In the genomic region with DNA sequence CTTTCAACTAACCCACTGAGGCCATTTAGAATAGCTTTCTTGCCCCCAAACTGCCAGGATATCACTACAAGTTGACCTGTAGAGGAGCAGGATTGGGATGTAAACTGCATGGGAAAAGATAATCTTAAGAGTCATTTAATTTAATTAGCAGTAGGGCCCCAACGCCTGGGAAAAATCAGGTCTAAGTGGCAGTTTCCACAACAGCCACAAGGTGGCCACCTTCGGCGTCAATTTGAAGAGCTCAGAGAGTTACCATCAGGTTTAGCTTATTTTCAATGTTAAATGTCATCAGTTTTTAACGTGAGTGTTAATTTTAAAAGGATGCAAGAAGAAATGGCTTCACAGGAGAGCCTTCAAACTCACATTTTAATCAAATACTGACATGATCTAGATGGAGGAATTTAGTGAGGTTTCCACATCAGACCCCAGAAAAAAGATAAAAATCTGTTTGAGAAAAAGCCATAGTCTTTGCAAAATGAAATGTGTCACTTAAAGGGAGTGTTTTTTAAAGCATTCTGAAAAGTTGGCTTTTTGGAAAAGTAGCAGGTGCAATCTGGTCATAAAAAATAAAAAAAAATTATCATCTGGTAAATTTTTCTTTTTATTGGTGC, we compare ENCODE assay signal across 8 cellular contexts.
DNase-seq lines count a peak whose midpoint lies in the region; ATAC-seq, FAIRE-seq and TF ChIP-seq lines count a peak whose summit lies in the region.

No MANE protein-coding gene starts in this region.

- no TSS peak for BruUV-seq in MCF 10A (replicated peaks; lab: Mats Ljungman, UMichigan)

- no peak overlapping the region for H3K27ac Mint-ChIP-seq in MCF 10A (ENCODE audit: low read depth, unreplicated experiment)

- no peaks in the 10 kb centered on the region for H3K36me3 ChIP-seq in DND-41 (ENCODE audit: insufficient read depth, low read length)
- H3K36me3 ChIP-seq in kidney epithelial cell (ENCODE audit: control insufficient read depth, insufficient read depth, low read length) = no peaks in the 10 kb centered on the region
- H3K36me3 ChIP-seq in aorta (ENCODE audit: control insufficient read depth in 1 of 2, insufficient read depth in 2 of 2, low read length in 1 of 2) = no peaks in the 10 kb centered on the region

- H3K4me3 Mint-ChIP-seq in MCF 10A (ENCODE audit: unreplicated experiment) = no peak overlapping the region

- H3K9me3 ChIP-seq in DND-41 (ENCODE audit: insufficient read depth, low read length, severe bottlenecking) (no peaks in the 10 kb centered on the region), aorta (ENCODE audit: control insufficient read depth, low read length) (no peaks in the 10 kb centered on the region)

- POLR2A ChIA-PET in MCF 10A (lab: Yijun Ruan, JAX) = interaction anchor here (0.6 to 1.4 kb wide), 7 partner anchors 10 to 725 kb away, joined by 3 to 5 read pairs (median 3); a partner anchor contains a TSS

- peak; percentile 69 for FAIRE-seq in TTC549 (lab: Jason Lieb, UNC)

- intact Hi-C loops in MCF 10A (cut with micrococcal nuclease) (loop anchor here (1.0 to 2.0 kb wide), 2 partner anchors 720 to 730 kb away; no protein-coding TSS in a partner anchor), aorta (cut with DNase I) (loop anchor here (5.0 kb wide), 2 partner anchors 728 to 733 kb away; no protein-coding TSS in a partner anchor)

- ATAC-seq in DND-41 (ENCODE audit: insufficient read depth, low read depth) (peak; percentile 78), GM21390 (IDR thresholded peaks at IDR 0.05; ENCODE audit: unreplicated experiment) (peak; percentile 94), aorta (ENCODE audit: low FRiP score) (no peak)

- H3K27me3 Mint-ChIP-seq in MCF 10A (ENCODE audit: insufficient read depth, unreplicated experiment) = no peaks in the 10 kb centered on the region

- H3K36me3 Mint-ChIP-seq in MCF 10A (ENCODE audit: insufficient read depth, unreplicated experiment) = no peaks in the 10 kb centered on the region

- H3K27ac ChIP-seq in DND-41 (ENCODE audit: low read length) (no peak overlapping the region), aorta (ENCODE audit: low read depth in 1 of 2, low read length in 2 of 2) (no peak overlapping the region)

- H3K79me2 ChIP-seq in DND-41 (ENCODE audit: insufficient read depth, low read length) = no peaks in the 10 kb centered on the region

- no peak overlapping the region for H3K4me2 ChIP-seq in DND-41 (ENCODE audit: insufficient read depth, low read length)

- H4K20me1 ChIP-seq in DND-41 (ENCODE audit: insufficient read depth, low read length) = no peaks in the 10 kb centered on the region

- DNase-seq in DND-41 (peak; percentile 50), LNCaP clone FGC (ENCODE audit: low read depth) (no peak), MCF 10A (ENCODE audit: unreplicated experiment) (peak; percentile 64), kidney epithelial cell (ENCODE audit: low read depth) (no peak), aorta (no peak)
- peak; percentile 17 to 32 (median 29) for DNase-seq in stimulated activated CD4-positive, alpha-beta T cell treated with anti-CD3 and anti-CD28 coated beads, TNF-alpha, amount 100 ng/mL, for 48 hours (ENCODE audit: low read depth in 3 of 3)

- WGBS in aorta, 2 donors = 2% methylated on average over 4 of the region's 4 CpGs

- H3K4me1 ChIP-seq in DND-41 (ENCODE audit: insufficient read depth, low read length) (no peaks in the 10 kb centered on the region), aorta (ENCODE audit: control insufficient read depth in 1 of 2, insufficient read depth in 2 of 2, low read length in 2 of 2) (no peaks in the 10 kb centered on the region)

- H3K4me3 ChIP-seq in DND-41 (ENCODE audit: low read depth in 1 of 2, low read length in 2 of 2) = no peak overlapping the region
- H3K4me3 ChIP-seq in LNCaP clone FGC (ENCODE audit: low read depth, low read length) = no peak overlapping the region
- no peak overlapping the region for H3K4me3 ChIP-seq in kidney epithelial cell (ENCODE audit: low read depth, low read length)
- H3K4me3 ChIP-seq in aorta (ENCODE audit: low read length in 2 of 2) = no peak overlapping the region

- H3K27me3 ChIP-seq in DND-41 (ENCODE audit: insufficient read depth, low read length, poor library complexity) = peaks cover 9% of the 10 kb centered on the region
- H3K27me3 ChIP-seq in kidney epithelial cell (ENCODE audit: control insufficient read depth, insufficient read depth, low read length) = no peaks in the 10 kb centered on the region
- no peaks in the 10 kb centered on the region for H3K27me3 ChIP-seq in aorta (ENCODE audit: control insufficient read depth in 1 of 2, insufficient read depth in 2 of 2, low read length in 1 of 2)

- no peak overlapping the region for H3K9ac ChIP-seq in DND-41 (ENCODE audit: low read depth, low read length)

- no peaks in the 10 kb centered on the region for H3K9me3 Mint-ChIP-seq in MCF 10A (ENCODE audit: unreplicated experiment)

- H2AFZ ChIP-seq in DND-41 (ENCODE audit: low read depth, low read length) = no peak overlapping the region

- CTCF ChIA-PET in MCF 10A (lab: Yijun Ruan, JAX) = interaction anchor here (0.5 to 13.3 kb wide), 50 partner anchors 7 to 1271 kb away, joined by 3 to 343 read pairs (median 4); no protein-coding TSS in a partner anchor

- peak; percentile 84 for TF ChIP-seq CTCF in DND-41 (IDR thresholded peaks at IDR 0.05; ENCODE audit: borderline replicate concordance, extremely low read depth, low read length, poor library complexity, severe bottlenecking)
- TF ChIP-seq CTCF in LNCaP clone FGC (IDR thresholded peaks at IDR 0.05; ENCODE audit: control insufficient read depth, extremely low read depth, insufficient read depth) = peak; percentile 70
- TF ChIP-seq CTCF in MCF 10A (IDR thresholded peaks at IDR 0.05; ENCODE audit: unreplicated experiment) = peak; percentile 73
- peak; percentile 70 for TF ChIP-seq CTCF in kidney epithelial cell (IDR thresholded peaks at IDR 0.05; ENCODE audit: insufficient read depth, low read length, poor library complexity, severe bottlenecking)

- no peaks in the 10 kb centered on the region for H3K4me1 Mint-ChIP-seq in MCF 10A (ENCODE audit: insufficient read depth, unreplicated experiment)

Comparison
In these comparisons a context has a peak if more than half of its experiments do, and no peak if none do; other contexts are left out.
1. DNase-seq: peak in DND-41 (single experiment), MCF 10A (single experiment) and stimulated activated CD4-positive, alpha-beta T cell treated with anti-CD3 and anti-CD28 coated beads, TNF-alpha, amount 100 ng/mL, for 48 hours (3 of 3); none in LNCaP clone FGC (single experiment), kidney epithelial cell (single experiment) and aorta (0 of 2).
2. Peak in every context shown above with its lines, with median percentiles within 50 percentile points of each other: CTCF ChIP-seq.